Comparison of ENCODE assay signal across 22 cellular contexts in genomic region chr3:174767406-174767805, GRCh38.
"Had no signal": no experiment of that assay in that cellular context is flagged by ENCODE, and none has a peak within 500 bp of the region (broad histone marks: within the 10 kb centered on the region; RNA-seq: fewer than 3 reads in every experiment).

No MANE protein-coding gene starts in this region.

- H3K79me2 ChIP-seq: hepatocyte, parathyroid adenoma had no signal

- H3K9ac ChIP-seq: parathyroid adenoma had no signal

- H3K27ac ChIP-seq: breast epithelium, colonic mucosa, foreskin keratinocyte, hepatocyte, left ventricle myocardium inferior, neutrophil, parathyroid adenoma, upper lobe of right lung had no signal

- H3K4me3 ChIP-seq: breast epithelium, colonic mucosa, hepatocyte, left ventricle myocardium inferior, smooth muscle cell, upper lobe of right lung had no signal

- H3K36me3 ChIP-seq: breast epithelium, colonic mucosa, left ventricle myocardium inferior, neutrophil, upper lobe of right lung had no signal

- DNase-seq: activated CD4-positive, alpha-beta T cell treated with anti-CD3 and anti-CD28 coated beads for 1 hour; activated CD4-positive, alpha-beta T cell treated with anti-CD3 and anti-CD28 coated beads, Interleukin-2, amount 50 U/mL, for 1 hour; activated CD8-positive, alpha-beta T cell treated with anti-CD3 and anti-CD28 coated beads, Interleukin-2, amount 10 ng/mL, durations not matched to agents 7 days and 5 days; activated gamma-delta T cell treated with Interleukin-2 at 50 U/mL for 16 hours; aorta; colonic mucosa; glutamatergic neuron; immature natural killer cell; left ventricle myocardium inferior; natural killer cell; right cardiac atrium; stimulated activated CD4-positive, alpha-beta T cell treated with anti-CD3 and anti-CD28 coated beads, Interleukin-2, amount 100 ng/mL, for 48 hours; stimulated activated CD8-positive, alpha-beta memory T cell treated with anti-CD3 and anti-CD28 coated beads, Interleukin-4, amount 100 ng/mL, for 48 hours; stimulated activated naive B cell treated with anti-CD40 and anti-IgM and Interleukin-4, amounts not matched to agents 10 μg/mL and 1 μg/mL and 100 μg/mL, for 72 hours; T-helper 9 cell; upper lobe of right lung had no signal

- H3K4me1 ChIP-seq: breast epithelium, colonic mucosa, left ventricle myocardium inferior, parathyroid adenoma, upper lobe of right lung had no signal

- ATAC-seq: activated CD8-positive, alpha-beta T cell treated with anti-CD3 and anti-CD28 coated beads, Interleukin-2, amount 10 ng/mL, durations not matched to agents 7 days and 5 days; foreskin keratinocyte; natural killer cell; stimulated activated naive B cell treated with anti-CD40 and anti-IgM and Interleukin-4, amounts not matched to agents 10 μg/mL and 1 μg/mL and 100 μg/mL, for 72 hours; upper lobe of right lung had no signal

- H2AFZ ChIP-seq: hepatocyte, parathyroid adenoma had no signal

- H3K4me2 ChIP-seq: hepatocyte, smooth muscle cell had no signal

- H3K9me3 ChIP-seq: breast epithelium, colonic mucosa, left ventricle myocardium inferior, neutrophil, upper lobe of right lung had no signal

- H3K27me3 ChIP-seq: breast epithelium, colonic mucosa, foreskin keratinocyte, hepatocyte, neutrophil, upper lobe of right lung had no signal
